ENCODE assay signal across 17 cellular contexts in genomic region chr15:95303659-95304058, GRCh38.
DNase-seq lines count a peak whose midpoint lies in the region; ATAC-seq, FAIRE-seq and TF ChIP-seq lines count a peak whose summit lies in the region.
"Had no signal": no experiment of that assay in that cellular context is flagged by ENCODE, and none has a peak within 500 bp of the region (broad histone marks: within the 10 kb centered on the region; RNA-seq: fewer than 3 reads in every experiment).

No MANE protein-coding gene starts in this region.

- no peaks in the 10 kb centered on the region for H4K20me1 ChIP-seq in BLaER1 treated with 17β-estradiol and CSF1 and Interleukin-3, amounts not matched to agents 10 nM and 100 nM
- H4K20me1 ChIP-seq in GM12878 (ENCODE audit: control insufficient read depth, insufficient read depth), result no peaks in the 10 kb centered on the region

- in situ Hi-C loops in GM12878 (cut with MboI), result no loop called here

- RAD21 ChIA-PET in GM12878 (lab: Charles Lee; ENCODE audit: unreplicated experiment), result interaction anchor here (1.3 to 2.4 kb wide), 7 partner anchors 11 to 48 kb away, joined by 4 to 12 read pairs (median 7); no protein-coding TSS in a partner anchor

- WGBS in GM12878 (ENCODE audit: insufficient coverage, insufficient replicate concordance, low lambda C conversion rate, missing lambda C conversion rate), result 3% methylated on average over 4 of the region's 4 CpGs

- TF ChIP-seq POLR2A in GM12878 (IDR thresholded peaks at IDR 0.05; ENCODE audit: low read depth, low read length) (no peak), GM18505 (IDR thresholded peaks at IDR 0.05; ENCODE audit: borderline replicate concordance, extremely low read depth, insufficient read depth, insufficient read length) (no peak)

- no peaks in the 10 kb centered on the region for H3K79me2 ChIP-seq in GM12878 (ENCODE audit: control insufficient read depth, insufficient read depth, low read length)

- no peak overlapping the region for H2AFZ ChIP-seq in GM12878 (ENCODE audit: control insufficient read depth, low read depth, low read length)

- SMC1A ChIA-PET in GM12878 (lab: Charles Lee; ENCODE audit: uncharacterized antibody, unreplicated experiment), result interaction anchor here (0.8 to 4.2 kb wide), 13 partner anchors 10 to 275 kb away, joined by 3 to 44 read pairs (median 3); no protein-coding TSS in a partner anchor

- peak overlapping the region in 10 of 11 experiments; percentile 41 to 80 (median 72); a peak in 20 of 22 replicates for H3K4me2 ChIP-seq in BLaER1 treated with 17β-estradiol and CSF1 and Interleukin-3, amounts not matched to agents 10 nM and 100 nM
- H3K4me2 ChIP-seq in GM12878 (ENCODE audit: control insufficient read depth, insufficient read depth), result no peak overlapping the region
- peak overlapping the region; percentile 38 for H3K4me2 ChIP-seq in skeletal muscle satellite cell (ENCODE audit: low read length)

- H3K27ac ChIP-seq in BLaER1 treated with 17β-estradiol and CSF1 and Interleukin-3, amounts not matched to agents 10 nM and 100 nM, result peak overlapping the region in 1 of 11 experiments; percentile 10; a peak in 1 of 22 replicates
- H3K27ac ChIP-seq in GM12878 (ENCODE audit: control insufficient read depth, insufficient read depth) (no peak overlapping the region), left lung (peak overlapping the region; percentile 1 to 75)
- H3K27ac ChIP-seq: SK-N-MC had no signal

- DNase-seq in GM12878 (ENCODE audit: low read depth, low spot score) (no peak), left lung (no peak), KG1 (lab: John Stamatoyannopoulos, UW) (no peak), HEK293T (ENCODE audit: extremely low spot score) (no peak)
- DNase-seq in stimulated activated CD4-positive, alpha-beta T cell treated with anti-CD3 and anti-CD28 coated beads, Interleukin-4, amount 100 ng/mL, for 1 hour, result no peak
- DNase-seq: activated CD8-positive, alpha-beta memory T cell treated with anti-CD3 and anti-CD28 coated beads for 24 hours; activated effector memory CD4-positive, alpha-beta T cell treated with Interleukin-2 at 50 U/mL for 16 hours; effector CD8-positive, alpha-beta T cell; NCI-H1105 treated with DMSO at 0.1 percent for 48 hours; NCI-H2227 treated with DMSO at 0.1 percent for 48 hours; stimulated activated naive CD4-positive, alpha-beta T cell had no signal

- no peaks in the 10 kb centered on the region for H3K36me3 ChIP-seq in BLaER1 treated with 17β-estradiol and CSF1 and Interleukin-3, amounts not matched to agents 10 nM and 100 nM
- H3K36me3 ChIP-seq in GM12878 (ENCODE audit: control insufficient read depth in 2 of 2, insufficient read depth in 2 of 2, low read length in 1 of 2) (no peaks in the 10 kb centered on the region), left lung (no peaks in the 10 kb centered on the region), skeletal muscle satellite cell (ENCODE audit: insufficient read depth, low read length) (no peaks in the 10 kb centered on the region)

- TF ChIP-seq CTCF in GM12878 (IDR thresholded peaks at IDR 0.05 in 2 of 3, conservative IDR thresholded peaks at IDR 0.05 in 1 of 3; ENCODE audit: control insufficient read depth in 2 of 3, extremely low read depth in 1 of 3, insufficient read depth in 1 of 3, low read depth in 3 of 3, low read length in 3 of 3) (no peak), left lung (IDR thresholded peaks at IDR 0.05) (no peak)

- peaks cover 0 to 10% (median 0%) of the 10 kb centered on the region in 11 experiments; a peak in 4 of 22 replicates for H3K9me3 ChIP-seq in BLaER1 treated with 17β-estradiol and CSF1 and Interleukin-3, amounts not matched to agents 10 nM and 100 nM (replicated peaks in 1 of 11)
- no peaks in the 10 kb centered on the region; the same call in 2 of the 3 replicates for H3K9me3 ChIP-seq in GM12878 (replicated peaks; ENCODE audit: control insufficient read depth, insufficient read depth, low read length)
- no peaks in the 10 kb centered on the region for H3K9me3 ChIP-seq in left lung
- no peaks in the 10 kb centered on the region for H3K9me3 ChIP-seq in skeletal muscle satellite cell (replicated peaks; ENCODE audit: low read length)

- intact Hi-C loops in GM12878 (cut with micrococcal nuclease; ENCODE audit: unreplicated experiment), result no loop called here
- intact Hi-C loops in left lung (cut with DNase I), result no loop called here

- CTCF ChIA-PET in GM12878 (lab: Yijun Ruan, JAX), result interaction anchor here (1.2 to 3.7 kb wide), 6 partner anchors 9 to 522 kb away, joined by 3 to 14 read pairs (median 6); no protein-coding TSS in a partner anchor
- CTCF ChIA-PET in HEK293T (lab: Yijun Ruan, JAX), result no interaction called here

- peak; percentile 19 for ATAC-seq in GM12878
- ATAC-seq in left lung, result no peak
- no peak for ATAC-seq in GM18505 (IDR thresholded peaks at IDR 0.05; ENCODE audit: unreplicated experiment)

- H3K9ac ChIP-seq in BLaER1 treated with 17β-estradiol and CSF1 and Interleukin-3, amounts not matched to agents 10 nM and 100 nM, result peak overlapping the region in 1 of 11 experiments; percentile 29; a peak in 1 of 22 replicates
- H3K9ac ChIP-seq in GM12878 (ENCODE audit: control insufficient read depth, insufficient read depth, low read length) (no peak overlapping the region), skeletal muscle satellite cell (ENCODE audit: low read depth, low read length) (peak overlapping the region; percentile 18)

- no peak for TF ChIP-seq EP300 in GM12878 (IDR thresholded peaks at IDR 0.05; ENCODE audit: borderline replicate concordance in 1 of 2, control insufficient read depth in 1 of 2, low read depth in 2 of 2, low read length in 2 of 2)

- no peak overlapping the region for H3K4me3 ChIP-seq in BLaER1 treated with 17β-estradiol and CSF1 and Interleukin-3, amounts not matched to agents 10 nM and 100 nM
- H3K4me3 ChIP-seq in GM12878 (no peak overlapping the region), left lung (no peak overlapping the region), skeletal muscle satellite cell (ENCODE audit: low read length) (no peak overlapping the region)
- H3K4me3 ChIP-seq: SK-N-MC had no signal

- BruUV-seq in GM12878 (replicated peaks; lab: Mats Ljungman, UMichigan), result no TSS peak

- FAIRE-seq in GM12878 (lab: Jason Lieb, UNC), result no peak
- FAIRE-seq: GM18507, H1 had no signal

- peaks cover 18 to 27% (median 20%) of the 10 kb centered on the region in 10 experiments for H3K4me1 ChIP-seq in BLaER1 treated with 17β-estradiol and CSF1 and Interleukin-3, amounts not matched to agents 10 nM and 100 nM
- H3K4me1 ChIP-seq in GM12878 (ENCODE audit: control insufficient read depth, insufficient read depth, low read length), result no peaks in the 10 kb centered on the region
- peaks cover 0 to 5% of the 10 kb centered on the region in 2 donors for H3K4me1 ChIP-seq in left lung
- peaks cover 11% of the 10 kb centered on the region for H3K4me1 ChIP-seq in skeletal muscle satellite cell (ENCODE audit: control insufficient read depth, insufficient read depth, low read length)

- peaks cover 0 to 23% (median 0%) of the 10 kb centered on the region in 11 experiments; a peak in 5 of 22 replicates for H3K27me3 ChIP-seq in BLaER1 treated with 17β-estradiol and CSF1 and Interleukin-3, amounts not matched to agents 10 nM and 100 nM
- H3K27me3 ChIP-seq in GM12878 (replicated peaks in 1 of 2; ENCODE audit: control insufficient read depth in 2 of 2, insufficient read depth in 2 of 2, low read length in 1 of 2) (no peaks in the 10 kb centered on the region), left lung (no peaks in the 10 kb centered on the region), skeletal muscle satellite cell (ENCODE audit: control insufficient read depth, insufficient read depth, low read length) (no peaks in the 10 kb centered on the region)

- POLR2A ChIA-PET in GM12878 (lab: Charles Lee), result interaction anchor here (0.7 to 2.6 kb wide), 2 partner anchors 14 to 17 kb away, joined by 4 to 12 read pairs; no protein-coding TSS in a partner anchor
- POLR2A ChIA-PET in HEK293T (lab: Yijun Ruan, JAX), result no interaction called here

- no peak for TF ChIP-seq RAD21 in GM12878 (IDR thresholded peaks at IDR 0.05; ENCODE audit: insufficient read depth, low read depth, low read length)

TF ChIP-seq in GM12878, 131 proteins besides CTCF, POLR2A, EP300 and RAD21:
- no peak for TF ChIP-seq FOS (IDR thresholded peaks at IDR 0.05; ENCODE audit: borderline replicate concordance, extremely low read depth, insufficient read length)
- TF ChIP-seq POLR2AphosphoS2 (IDR thresholded peaks at IDR 0.05; ENCODE audit: low read depth, low read length), result no peak
- no peak for TF ChIP-seq YY1 (IDR thresholded peaks at IDR 0.05; ENCODE audit: low read depth, low read length)
- TF ChIP-seq GABPA (IDR thresholded peaks at IDR 0.05; ENCODE audit: low read depth), result no peak
- no peak for TF ChIP-seq SRF (IDR thresholded peaks at IDR 0.05; ENCODE audit: low read depth in 2 of 2, low read length in 2 of 2)
- no peak for TF ChIP-seq JUND (IDR thresholded peaks at IDR 0.05; ENCODE audit: low read depth, low read length)
TF ChIP-seq in GM12878: peak in this region for 0.

TF ChIP-seq in HEK293T, 16 proteins besides CTCF, POLR2A, EP300 and RAD21:
- no peak for TF ChIP-seq PKNOX1 (IDR thresholded peaks at IDR 0.05)
- no peak for TF ChIP-seq FOXA1 (IDR thresholded peaks at IDR 0.05)
- no peak for TF ChIP-seq ELF4 (IDR thresholded peaks at IDR 0.05)
- no peak for TF ChIP-seq NFRKB (IDR thresholded peaks at IDR 0.05)
- TF ChIP-seq SP1 (IDR thresholded peaks at IDR 0.05), result no peak
- TF ChIP-seq L3MBTL2 (conservative IDR thresholded peaks at IDR 0.05), result no peak
- TF ChIP-seq CTBP1 (IDR thresholded peaks at IDR 0.05; ENCODE audit: borderline replicate concordance), result no peak
- no peak for TF ChIP-seq FOXK2 (IDR thresholded peaks at IDR 0.05)
- TF ChIP-seq ARNT (IDR thresholded peaks at IDR 0.05), result no peak
- no peak for TF ChIP-seq ZNF384 (IDR thresholded peaks at IDR 0.05)
